ENCODE assay signal across 16 cellular contexts in genomic region chr3:72086051-72086711, GRCh38.
A peak's percentile ranks its signal among the peaks of the same experiment; 100 is the strongest.
DNase-seq lines count a peak whose midpoint lies in the region; ATAC-seq, FAIRE-seq and TF ChIP-seq lines count a peak whose summit lies in the region.
"Had no signal": no experiment of that assay in that cellular context is flagged by ENCODE, and none has a peak within 500 bp of the region (broad histone marks: within the 10 kb centered on the region; RNA-seq: fewer than 3 reads in every experiment).

No MANE protein-coding gene starts in this region.

- no peaks in the 10 kb centered on the region for H3K4me1 ChIP-seq in smooth muscle cell (ENCODE audit: low read depth)
- H3K4me1 ChIP-seq in small intestine (ENCODE audit: control insufficient read depth in 2 of 2, insufficient read depth in 1 of 2, low read depth in 1 of 2, low read length in 1 of 2), result no peaks in the 10 kb centered on the region
- H3K4me1 ChIP-seq: foreskin keratinocyte had no signal

- H3K9me3 Mint-ChIP-seq in activated naive CD4-positive, alpha-beta T cell treated with anti-CD3 and anti-CD28 coated beads, Interleukin-2, amount 50 U/mL, for 72 hours, result no peaks in the 10 kb centered on the region
- H3K9me3 Mint-ChIP-seq: activated naive CD4-positive, alpha-beta T cell treated with anti-CD3 and anti-CD28 coated beads, Interleukin-2, amount 10 ng/mL, durations not matched to agents 7 days and 5 days; immature natural killer cell had no signal

- no peak overlapping the region for H2AFZ ChIP-seq in smooth muscle cell (ENCODE audit: low read depth)

- H3K27me3 ChIP-seq in smooth muscle cell (ENCODE audit: low read depth), result peaks cover 11% of the 10 kb centered on the region
- no peaks in the 10 kb centered on the region for H3K27me3 ChIP-seq in small intestine (ENCODE audit: control insufficient read depth in 2 of 2, insufficient read depth in 2 of 2, low read length in 2 of 2)

- H3K79me2 ChIP-seq in smooth muscle cell (ENCODE audit: low read depth), result no peaks in the 10 kb centered on the region

- 32% methylated on average over 5 of the region's 5 CpGs for WGBS in smooth muscle cell (ENCODE audit: low lambda C conversion rate)
- 68 to 75% (median 69%) methylated on average over 5 of the region's 5 CpGs for WGBS in small intestine, 3 donors

- no peak overlapping the region for H3K27ac Mint-ChIP-seq in activated naive CD4-positive, alpha-beta T cell treated with anti-CD3 and anti-CD28 coated beads, Interleukin-2, amount 50 U/mL, for 72 hours
- H3K27ac Mint-ChIP-seq: activated naive CD4-positive, alpha-beta T cell treated with anti-CD3 and anti-CD28 coated beads, Interleukin-2, amount 10 ng/mL, durations not matched to agents 7 days and 5 days; immature natural killer cell had no signal

- peak; percentile 49 for DNase-seq in NCI-H510A treated with DMSO at 0.1 percent for 48 hours (lab: John Stamatoyannopoulos, UW)
- no peak for DNase-seq in NCI-H510A (lab: John Stamatoyannopoulos, UW)
- peak; percentile 95 for DNase-seq in OCI-M1 (lab: John Stamatoyannopoulos, UW)
- peak; percentile 73 for DNase-seq in fibroblast of pulmonary artery (ENCODE audit: low read depth)
- DNase-seq in smooth muscle cell (lab: John Stamatoyannopoulos, UW; ENCODE audit: unreplicated experiment), result no peak
- DNase-seq in NCI-H1105 treated with DMSO at 0.1 percent for 48 hours (lab: John Stamatoyannopoulos, UW), result no peak
- no peak for DNase-seq in small intestine
- DNase-seq in activated naive CD4-positive, alpha-beta T cell treated with anti-CD3 and anti-CD28 coated beads, Interleukin-2, amount 50 U/mL, for 72 hours (ENCODE audit: low spot score in 2 of 2), result no peak
- DNase-seq: activated CD8-positive, alpha-beta memory T cell treated with anti-CD3 and anti-CD28 coated beads for 24 hours; activated naive CD4-positive, alpha-beta T cell treated with anti-CD3 and anti-CD28 coated beads, Interleukin-2, amount 10 ng/mL, durations not matched to agents 7 days and 5 days; Calu3; foreskin keratinocyte; immature natural killer cell; NCI-H82; substantia nigra had no signal

- peak overlapping the region; percentile 45 for H3K4me2 ChIP-seq in smooth muscle cell

- no peaks in the 10 kb centered on the region for H4K20me1 ChIP-seq in smooth muscle cell (ENCODE audit: low read depth)

- no peaks in the 10 kb centered on the region for H3K36me3 Mint-ChIP-seq in activated naive CD4-positive, alpha-beta T cell treated with anti-CD3 and anti-CD28 coated beads, Interleukin-2, amount 50 U/mL, for 72 hours
- H3K36me3 Mint-ChIP-seq: activated naive CD4-positive, alpha-beta T cell treated with anti-CD3 and anti-CD28 coated beads, Interleukin-2, amount 10 ng/mL, durations not matched to agents 7 days and 5 days; immature natural killer cell had no signal

- no peak overlapping the region for H3K4me3 ChIP-seq in fibroblast of pulmonary artery (replicated peaks; ENCODE audit: low read depth, low read length)
- no peak overlapping the region for H3K4me3 ChIP-seq in smooth muscle cell
- H3K4me3 ChIP-seq in small intestine (ENCODE audit: low read depth in 1 of 2, low read length in 2 of 2), result no peak overlapping the region

- no peaks in the 10 kb centered on the region for H3F3A ChIP-seq in smooth muscle cell (ENCODE audit: low read depth)

- TF ChIP-seq CTCF in fibroblast of pulmonary artery (IDR thresholded peaks at IDR 0.05; ENCODE audit: low read length, missing control alignments), result no peak
- TF ChIP-seq CTCF in smooth muscle cell (IDR thresholded peaks at IDR 0.05; ENCODE audit: borderline replicate concordance, insufficient read depth, poor library complexity, severe bottlenecking), result no peak

- FAIRE-seq in small intestine (lab: Jason Lieb, UNC), result no peak

- no peaks in the 10 kb centered on the region for H3K9me3 ChIP-seq in smooth muscle cell (replicated peaks; ENCODE audit: low read depth)
- peaks cover 3% of the 10 kb centered on the region for H3K9me3 ChIP-seq in small intestine (ENCODE audit: control insufficient read depth, low read depth)

- no peak for ATAC-seq in activated naive CD4-positive, alpha-beta T cell treated with anti-CD3 and anti-CD28 coated beads, Interleukin-2, amount 50 U/mL, for 72 hours
- ATAC-seq: foreskin keratinocyte had no signal

- no peaks in the 10 kb centered on the region for H3K36me3 ChIP-seq in smooth muscle cell (ENCODE audit: low read depth)
- no peaks in the 10 kb centered on the region for H3K36me3 ChIP-seq in small intestine (ENCODE audit: control insufficient read depth in 2 of 2, insufficient read depth in 2 of 2, low read length in 2 of 2)

- H3K9ac ChIP-seq in smooth muscle cell (ENCODE audit: low read depth), result no peak overlapping the region

- no peak overlapping the region for H3K27ac ChIP-seq in smooth muscle cell (ENCODE audit: low read depth)
- H3K27ac ChIP-seq in small intestine (ENCODE audit: low read depth in 1 of 2, low read length in 1 of 2), result no peak overlapping the region
- H3K27ac ChIP-seq: 22Rv1, foreskin keratinocyte had no signal

Comparison
In these comparisons a context has a peak if more than half of its experiments do, and no peak if none do; other contexts are left out.
1. DNase-seq: peak in NCI-H510A treated with DMSO at 0.1 percent for 48 hours (single experiment), OCI-M1 (single experiment) and fibroblast of pulmonary artery (single experiment); none in NCI-H510A (single experiment), smooth muscle cell (single experiment), NCI-H1105 treated with DMSO at 0.1 percent for 48 hours (single experiment), small intestine (single experiment) and activated naive CD4-positive, alpha-beta T cell treated with anti-CD3 and anti-CD28 coated beads, Interleukin-2, amount 50 U/mL, for 72 hours (0 of 2).